Comparison of ENCODE assay signal across 36 cellular contexts in genomic region chr17:3588104-3588503, GRCh38.
"Had no signal": no experiment of that assay in that cellular context is flagged by ENCODE, and none has a peak within 500 bp of the region (broad histone marks: within the 10 kb centered on the region; RNA-seq: fewer than 3 reads in every experiment).

No MANE protein-coding gene starts in this region.

- H3K4me3 ChIP-seq: adrenal gland, body of pancreas, breast epithelium had no signal

- H3K27me3 Mint-ChIP-seq: activated B cell treated with CpG ODN at 0.5 μM for 24 hours; activated CD4-positive, alpha-beta memory T cell treated with anti-CD3 and anti-CD28 coated beads for 36 hours; activated CD4-positive, alpha-beta T cell treated with anti-CD3 and anti-CD28 coated beads, Interleukin-2, amount 10 ng/mL, durations not matched to agents 24 days and 14 days; activated CD8-positive, alpha-beta T cell treated with anti-CD3 and anti-CD28 coated beads for 36 hours; activated naive CD8-positive, alpha-beta T cell treated with anti-CD3 and anti-CD28 coated beads for 36 hours; activated T-helper 17 cell treated with anti-CD3 and anti-CD28 coated beads, Interleukin-2, amount 50 U/mL, for 72 hours had no signal

- H3K4me1 ChIP-seq: adrenal gland, body of pancreas, breast epithelium had no signal

- FAIRE-seq: astrocyte, TTC549 had no signal

- H3K27me3 ChIP-seq: adrenal gland, body of pancreas, brain microvascular endothelial cell, breast epithelium had no signal

- H3K27ac Mint-ChIP-seq: activated B cell treated with CpG ODN at 0.5 μM for 24 hours; activated CD4-positive, alpha-beta memory T cell treated with anti-CD3 and anti-CD28 coated beads for 36 hours; activated CD4-positive, alpha-beta T cell treated with anti-CD3 and anti-CD28 coated beads, Interleukin-2, amount 10 ng/mL, durations not matched to agents 24 days and 14 days; activated CD8-positive, alpha-beta T cell treated with anti-CD3 and anti-CD28 coated beads for 36 hours; activated naive CD4-positive, alpha-beta T cell treated with anti-CD3 and anti-CD28 coated beads for 36 hours; activated naive CD8-positive, alpha-beta T cell treated with anti-CD3 and anti-CD28 coated beads for 36 hours; activated T-cell treated with anti-CD3 and anti-CD28 coated beads, Interleukin-2, amount 50 U/mL, for 72 hours; activated T-helper 1 cell treated with anti-CD3 and anti-CD28 coated beads, Interleukin-12 subunit alpha, Interleukin-12 subunit beta, Interleukin-2, Interleukin-4 antibody, amounts not matched to agents 30 ng/mL and 10 ng/mL and 1 ng/mL, durations not matched to agents 14 hours and 24 hours and 36 hours; activated T-helper 17 cell treated with anti-CD3 and anti-CD28 coated beads, Interleukin-2, amount 50 U/mL, for 72 hours; T-helper 1 cell treated with Interleukin-12 subunit alpha and Interleukin-12 subunit beta and Interleukin-4 antibody, amounts not matched to agents 30 μg/mL and 1 μg/mL, for 36 hours; T-helper 2 cell treated with Interferon-gamma antibody and Interleukin-4, amounts not matched to agents 5 μg/mL and 100 μg/mL, for 36 hours had no signal

- H3K36me3 ChIP-seq: breast epithelium had no signal

- DNase-seq: activated B cell treated with CpG ODN at 0.5 μM for 24 hours; activated CD4-positive, alpha-beta memory T cell treated with anti-CD3 and anti-CD28 coated beads for 36 hours; activated CD4-positive, alpha-beta T cell treated with anti-CD3 and anti-CD28 coated beads for 4 hours; activated CD4-positive, alpha-beta T cell treated with anti-CD3 and anti-CD28 coated beads, Interleukin-2, amount 10 ng/mL, durations not matched to agents 24 days and 14 days; activated CD4-positive, alpha-beta T cell treated with anti-CD3 and anti-CD28 coated beads, Interleukin-2, amount 50 U/mL, for 1 hour; activated CD4-positive, alpha-beta T cell treated with anti-CD3 and anti-CD28 coated beads, Interleukin-2, amount 50 U/mL, for 4 hours; activated CD4-positive, CD25-positive, alpha-beta regulatory T cell treated with anti-CD3 and anti-CD28 coated beads, Interleukin-2, amount 50 U/mL, for 72 hours; activated CD8-positive, alpha-beta memory T cell treated with anti-CD3 and anti-CD28 coated beads, Interleukin-2, amount 50 U/mL, for 4 hours; activated CD8-positive, alpha-beta T cell treated with anti-CD3 and anti-CD28 coated beads for 36 hours; activated effector memory CD4-positive, alpha-beta T cell treated with anti-CD3 and anti-CD28 coated beads, Interleukin-2, amount 50 U/mL, for 16 hours; activated gamma-delta T cell treated with Interleukin-2 at 50 U/mL for 16 hours; activated naive CD4-positive, alpha-beta T cell; activated naive CD4-positive, alpha-beta T cell treated with anti-CD3 and anti-CD28 coated beads for 36 hours; activated naive CD4-positive, alpha-beta T cell treated with anti-CD3 and anti-CD28 coated beads, Interleukin-2, amount 50 U/mL, for 16 hours; activated naive CD8-positive, alpha-beta T cell treated with anti-CD3 and anti-CD28 coated beads for 36 hours; activated T-cell treated with anti-CD3 and anti-CD28 coated beads for 4 hours; activated T-cell treated with anti-CD3 and anti-CD28 coated beads, Interleukin-2, amount 50 U/mL, for 1 hour; activated T-cell treated with anti-CD3 and anti-CD28 coated beads, Interleukin-2, amount 50 U/mL, for 4 hours; activated T-cell treated with anti-CD3 and anti-CD28 coated beads, Interleukin-2, amount 50 U/mL, for 72 hours; adrenal gland; amniotic stem cell; body of pancreas; brain microvascular endothelial cell; central memory CD4-positive, alpha-beta T cell; T-helper 1 cell; T-helper 2 cell; T-helper 9 cell had no signal

- H3K4me3 Mint-ChIP-seq: activated B cell treated with CpG ODN at 0.5 μM for 24 hours; activated CD4-positive, alpha-beta memory T cell treated with anti-CD3 and anti-CD28 coated beads for 36 hours; activated CD4-positive, alpha-beta T cell treated with anti-CD3 and anti-CD28 coated beads, Interleukin-2, amount 10 ng/mL, durations not matched to agents 24 days and 14 days; activated CD8-positive, alpha-beta T cell treated with anti-CD3 and anti-CD28 coated beads for 36 hours; activated naive CD4-positive, alpha-beta T cell treated with anti-CD3 and anti-CD28 coated beads for 36 hours; activated naive CD8-positive, alpha-beta T cell treated with anti-CD3 and anti-CD28 coated beads for 36 hours; activated T-cell treated with anti-CD3 and anti-CD28 coated beads, Interleukin-2, amount 50 U/mL, for 4 hours; activated T-cell treated with anti-CD3 and anti-CD28 coated beads, Interleukin-2, amount 50 U/mL, for 72 hours; activated T-helper 1 cell treated with anti-CD3 and anti-CD28 coated beads, Interleukin-12 subunit alpha, Interleukin-12 subunit beta, Interleukin-2, Interleukin-4 antibody, amounts not matched to agents 30 ng/mL and 10 ng/mL and 1 ng/mL, durations not matched to agents 14 hours and 24 hours and 36 hours; activated T-helper 17 cell treated with anti-CD3 and anti-CD28 coated beads, Interleukin-2, amount 50 U/mL, for 72 hours; T-helper 1 cell treated with Interleukin-12 subunit alpha and Interleukin-12 subunit beta and Interleukin-4 antibody, amounts not matched to agents 30 μg/mL and 1 μg/mL, for 36 hours; T-helper 2 cell treated with Interferon-gamma antibody and Interleukin-4, amounts not matched to agents 5 μg/mL and 100 μg/mL, for 36 hours had no signal

- H3K27ac ChIP-seq: adrenal gland, body of pancreas, brain microvascular endothelial cell, breast epithelium, VCaP had no signal

- H3K4me1 Mint-ChIP-seq: activated CD4-positive, alpha-beta T cell treated with anti-CD3 and anti-CD28 coated beads, Interleukin-2, amount 10 ng/mL, durations not matched to agents 24 days and 14 days; activated naive CD8-positive, alpha-beta T cell treated with anti-CD3 and anti-CD28 coated beads for 36 hours; activated T-helper 17 cell treated with anti-CD3 and anti-CD28 coated beads, Interleukin-2, amount 50 U/mL, for 72 hours had no signal

- H3K9me3 ChIP-seq: adrenal gland, body of pancreas, breast epithelium had no signal

- ATAC-seq: activated CD8-positive, alpha-beta T cell treated with anti-CD3 and anti-CD28 coated beads for 36 hours; activated naive CD4-positive, alpha-beta T cell treated with anti-CD3 and anti-CD28 coated beads, Interleukin-2, amount 50 U/mL, for 72 hours; activated T-cell treated with anti-CD3 and anti-CD28 coated beads, Interleukin-2, amount 50 U/mL, for 4 hours; activated T-cell treated with anti-CD3 and anti-CD28 coated beads, Interleukin-2, amount 50 U/mL, for 72 hours; activated T-helper 17 cell treated with anti-CD3 and anti-CD28 coated beads, Interleukin-2, amount 50 U/mL, for 72 hours; body of pancreas had no signal

- H3K9me3 Mint-ChIP-seq: activated B cell treated with CpG ODN at 0.5 μM for 24 hours; activated CD4-positive, alpha-beta memory T cell treated with anti-CD3 and anti-CD28 coated beads for 36 hours; activated CD4-positive, alpha-beta T cell treated with anti-CD3 and anti-CD28 coated beads, Interleukin-2, amount 10 ng/mL, durations not matched to agents 24 days and 14 days; activated CD8-positive, alpha-beta T cell treated with anti-CD3 and anti-CD28 coated beads for 36 hours; activated naive CD4-positive, alpha-beta T cell treated with anti-CD3 and anti-CD28 coated beads for 36 hours; activated naive CD4-positive, alpha-beta T cell treated with anti-CD3 and anti-CD28 coated beads, Interleukin-2, amount 50 U/mL, for 72 hours; activated naive CD8-positive, alpha-beta T cell treated with anti-CD3 and anti-CD28 coated beads for 36 hours; activated T-cell treated with anti-CD3 and anti-CD28 coated beads, Interleukin-2, amount 50 U/mL, for 4 hours; activated T-cell treated with anti-CD3 and anti-CD28 coated beads, Interleukin-2, amount 50 U/mL, for 72 hours; activated T-helper 1 cell treated with anti-CD3 and anti-CD28 coated beads, Interleukin-12 subunit alpha, Interleukin-12 subunit beta, Interleukin-2, Interleukin-4 antibody, amounts not matched to agents 30 ng/mL and 10 ng/mL and 1 ng/mL, durations not matched to agents 14 hours and 24 hours and 36 hours; activated T-helper 17 cell treated with anti-CD3 and anti-CD28 coated beads, Interleukin-2, amount 50 U/mL, for 72 hours; T-helper 1 cell treated with Interleukin-12 subunit alpha and Interleukin-12 subunit beta and Interleukin-4 antibody, amounts not matched to agents 30 μg/mL and 1 μg/mL, for 36 hours; T-helper 2 cell treated with Interferon-gamma antibody and Interleukin-4, amounts not matched to agents 5 μg/mL and 100 μg/mL, for 36 hours had no signal

- H3K36me3 Mint-ChIP-seq: activated naive CD8-positive, alpha-beta T cell treated with anti-CD3 and anti-CD28 coated beads for 36 hours had no signal
